Comparison of ENCODE assay signal across 9 cellular contexts in the genomic region with DNA sequence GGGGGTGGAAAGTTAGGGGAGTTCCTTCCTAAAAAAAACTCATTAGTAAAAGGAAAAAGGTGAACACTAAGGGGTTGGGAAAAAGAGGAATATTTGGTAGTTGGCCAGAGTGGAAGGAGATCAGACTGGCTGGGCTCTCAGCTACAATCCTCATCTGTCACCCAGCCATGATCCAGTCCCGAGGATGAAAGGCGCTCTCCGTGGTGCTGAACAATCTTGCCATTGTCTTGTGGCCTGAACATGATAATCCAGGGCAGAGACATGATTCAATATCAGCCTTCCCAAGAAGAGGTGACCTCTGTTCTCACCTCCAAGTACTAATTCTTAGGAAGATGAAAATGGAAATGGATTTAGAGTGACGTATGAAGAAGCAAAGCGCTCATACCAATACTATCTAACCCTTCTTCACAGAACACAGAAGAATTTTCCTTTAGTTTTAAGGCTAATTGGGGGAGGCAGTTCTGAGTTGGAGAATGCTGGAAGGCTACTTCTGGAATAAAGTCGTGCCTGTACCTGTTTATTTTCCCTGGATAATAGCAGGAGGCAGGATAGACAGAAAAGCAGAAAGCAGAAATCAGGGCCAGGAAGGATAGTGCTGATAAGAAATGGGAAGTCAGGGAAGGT. TPM values are rescaled to one million over a fixed set of nuclear protein-coding genes. Genes with fewer than 3 reads are reported as not detected.
DNase-seq lines count a peak whose midpoint lies in the region; ATAC-seq and TF ChIP-seq lines count a peak whose summit lies in the region.
"Had no signal": no experiment of that assay in that cellular context is flagged by ENCODE, and none has a peak within 500 bp of the region (broad histone marks: within the 10 kb centered on the region; RNA-seq: fewer than 3 reads in every experiment).

No MANE protein-coding gene starts in this region.

- H3K4me1 ChIP-seq in HAP-1: no peaks in the 10 kb centered on the region

- H3K9me3 ChIP-seq in HAP-1: no peaks in the 10 kb centered on the region

- in situ Hi-C loops in HAP-1 (cut with MboI; ENCODE audit: low sequenced_read_pairs): no loop called here

- no peak overlapping the region for H3K4me3 ChIP-seq in HAP-1
- no peak overlapping the region for H3K4me3 ChIP-seq in epithelial cell of esophagus (ENCODE audit: low read length)

- H3K27me3 ChIP-seq in HAP-1 (ENCODE audit: low read depth): no peaks in the 10 kb centered on the region

- peak; percentile 20 to 87 for DNase-seq in HAP-1 (ENCODE audit: low spot score in 2 of 2)
- DNase-seq in epithelial cell of esophagus (ENCODE audit: low read depth): peak; percentile 63
- DNase-seq in putamen (ENCODE audit: low spot score): peak; percentile 36
- DNase-seq in NCI-H2171 (lab: John Stamatoyannopoulos, UW): no peak
- DNase-seq in NCI-H2107 treated with DMSO at 0.1 percent for 48 hours (lab: John Stamatoyannopoulos, UW; ENCODE audit: unreplicated experiment): no peak

- no peak for TF ChIP-seq CTCF in epithelial cell of esophagus (IDR thresholded peaks at IDR 0.05; ENCODE audit: insufficient read depth, low read depth, low read length, missing control alignments)

- H3K36me3 ChIP-seq in HAP-1 (replicated peaks): no peaks in the 10 kb centered on the region

- ATAC-seq in GM21717 (IDR thresholded peaks at IDR 0.05; ENCODE audit: unreplicated experiment) (no peak), HG03159 (IDR thresholded peaks at IDR 0.05; ENCODE audit: unreplicated experiment) (no peak)
- ATAC-seq: activated naive CD4-positive, alpha-beta T cell treated with anti-CD3 and anti-CD28 coated beads, Interleukin-2, amount 50 U/mL, for 72 hours had no signal

TF ChIP-seq in PFSK-1, 5 proteins besides CTCF, POLR2A, EP300 and RAD21:
- TF ChIP-seq TAF1 (IDR thresholded peaks at IDR 0.05; ENCODE audit: borderline replicate concordance, insufficient read depth, low read length) (no peak), POLR2AphosphoS5 (IDR thresholded peaks at IDR 0.05; ENCODE audit: low read depth, low read length) (no peak), FOXP2 (optimal IDR thresholded peaks at IDR 0.05; ENCODE audit: borderline replicate concordance, extremely low read depth, extremely low read length, insufficient read depth) (no peak), REST (IDR thresholded peaks at IDR 0.05; ENCODE audit: insufficient read depth in 1 of 2, low read depth in 2 of 2, low read length in 2 of 2) (peak; percentile 96 to 98), SIN3A (IDR thresholded peaks at IDR 0.05; ENCODE audit: borderline replicate concordance, insufficient read depth, low read length) (no peak)

RNA-seq across cellular contexts. Expression of gene MYORG, which starts 36.6 kb away (rescaled TPM):
- 3.4 TPM for polyA plus RNA-seq in PFSK-1 (2012; ENCODE audit: insufficient read length, low read depth)

RNA-seq across cellular contexts. Expression of gene FAM219A, which starts 45.0 kb away (rescaled TPM):
- 13.2 TPM for polyA plus RNA-seq in PFSK-1 (2012; ENCODE audit: insufficient read length, low read depth)

RNA-seq across cellular contexts. Expression of gene DNAI1, which starts 45.3 kb away (rescaled TPM):
- polyA plus RNA-seq in PFSK-1 (2012; ENCODE audit: insufficient read length, low read depth): not detected

Comparison
In these comparisons a context has a peak if more than half of its experiments do, and no peak if none do; other contexts are left out.
1. DNase-seq: peak in HAP-1 (2 of 2), epithelial cell of esophagus (single experiment) and putamen (single experiment); none in NCI-H2171 (single experiment) and NCI-H2107 treated with DMSO at 0.1 percent for 48 hours (single experiment).